38 cellular contexts compared by ENCODE assay signal in genomic region chr7:116045532-116045931, GRCh38. TPM values are rescaled to one million over a fixed set of nuclear protein-coding genes. Genes with fewer than 3 reads are reported as not detected.
"Had no signal": no experiment of that assay in that cellular context is flagged by ENCODE, and none has a peak within 500 bp of the region (broad histone marks: within the 10 kb centered on the region; RNA-seq: fewer than 3 reads in every experiment).

No MANE protein-coding gene starts in this region.

- H3K9me3 ChIP-seq: MG63 had no signal

- H3K4me3 ChIP-seq: MG63 had no signal

- H3K27me3 ChIP-seq: MG63 had no signal

- H3K27ac ChIP-seq: KMS-11 had no signal

- DNase-seq: Karpas-422, Kasumi-1, KG1, MG63, MM.1S, MV-4-11, NCI-H1048, NCI-H1092, NCI-H1092 treated with DMSO at 0.1 percent for 48 hours, NCI-H1105, NCI-H1105 treated with DMSO at 0.1 percent for 48 hours, NCI-H1417, NCI-H1417 treated with DMSO at 0.1 percent for 48 hours, NCI-H1436, NCI-H1436 treated with DMSO at 0.1 percent for 48 hours, NCI-H146, NCI-H1694, NCI-H1694 treated with DMSO at 0.1 percent for 48 hours, NCI-H187, NCI-H187 treated with DMSO at 0.1 percent for 48 hours, NCI-H1930, NCI-H2029, NCI-H2029 treated with DMSO at 0.1 percent for 48 hours, NCI-H2081, NCI-H2081 treated with DMSO at 0.1 percent for 48 hours, NCI-H2107, NCI-H2171, NCI-H2171 treated with DMSO at 0.1 percent for 48 hours, NCI-H2227 treated with DMSO at 0.1 percent for 48 hours, NCI-H226, NCI-H345, NCI-H446, NCI-H446 treated with DMSO at 0.1 percent for 48 hours, NCI-H510A had no signal

- H3K4me2 ChIP-seq: KMS-11 had no signal

- H3K36me3 ChIP-seq: MG63 had no signal

- H3K9ac ChIP-seq: KMS-11 had no signal

RNA-seq across cellular contexts. Expression of gene TFEC, which starts 15.0 kb away (rescaled TPM):
- total RNA-seq: LHCN-M2, MCF 10A, NCI-H460 had no signal
